8 cellular contexts compared by ENCODE assay signal in the genomic region with DNA sequence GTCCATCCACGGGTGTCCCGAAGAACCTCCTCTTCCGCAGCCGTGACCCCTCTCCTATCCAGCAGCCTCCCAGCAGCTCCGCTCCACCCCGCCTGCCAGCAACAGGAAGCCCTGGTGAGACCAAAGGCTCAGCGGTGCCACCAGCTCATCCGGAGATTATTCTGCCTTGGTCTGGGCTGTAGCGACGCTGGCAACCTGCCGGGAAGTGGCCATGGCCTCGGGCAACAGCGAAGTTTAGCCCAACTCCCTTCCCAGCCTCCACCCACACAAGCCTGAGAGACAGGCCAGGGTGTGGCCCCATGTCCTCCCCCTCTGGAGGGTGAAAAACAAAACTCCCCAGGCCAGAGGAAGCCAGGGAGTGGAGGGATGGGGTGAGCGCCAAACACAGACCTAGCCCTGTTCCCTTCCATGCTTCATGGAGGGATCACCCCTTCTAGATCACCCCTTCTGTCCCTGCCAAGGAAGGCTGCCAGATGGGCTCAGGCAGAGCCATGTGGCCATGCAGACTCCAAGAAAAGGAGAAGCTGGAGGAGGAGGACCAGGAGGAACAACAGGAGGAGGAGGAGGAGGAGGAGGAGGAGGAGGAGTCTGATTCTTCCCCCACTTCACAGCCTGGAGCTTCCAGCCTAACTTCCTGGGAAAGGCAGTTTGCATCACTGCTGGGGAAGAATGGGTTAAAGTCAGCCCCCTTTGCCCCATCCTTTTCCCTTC.
DNase-seq lines count a peak whose midpoint lies in the region; ATAC-seq and TF ChIP-seq lines count a peak whose summit lies in the region.

No MANE protein-coding gene starts in this region.

- peaks cover 22% of the 10 kb centered on the region for H3K36me3 ChIP-seq in brain microvascular endothelial cell (replicated peaks)

- no peak for TF ChIP-seq CTCF in AG04449 (IDR thresholded peaks at IDR 0.05; ENCODE audit: insufficient read depth, low read length, missing control alignments)
- no peak for TF ChIP-seq CTCF in brain microvascular endothelial cell (IDR thresholded peaks at IDR 0.05; ENCODE audit: low read depth, low read length, missing control alignments)

- POLR2A ChIA-PET in AG04449 (lab: Yijun Ruan, JAX), result interaction anchor here (0.7 to 1.2 kb wide), 2 partner anchors 9 to 42 kb away, joined by 3 to 4 read pairs; a partner anchor contains a TSS

- in situ Hi-C loops in brain microvascular endothelial cell (cut with HindIII; ENCODE audit: low pct_ligation_motif_present, low sequenced_read_pairs), result loop anchor here (5.0 kb wide), 1 partner anchor 41 kb away; a partner anchor contains a TSS

- ATAC-seq in GM18867 (IDR thresholded peaks at IDR 0.05; ENCODE audit: unreplicated experiment), result peak; percentile 40

- H3K27me3 ChIP-seq in brain microvascular endothelial cell (replicated peaks), result no peaks in the 10 kb centered on the region

- CTCF ChIA-PET in AG04449 (lab: Yijun Ruan, JAX), result interaction anchor here (0.8 to 6.8 kb wide), 8 partner anchors 12 to 91 kb away, joined by 3 to 84 read pairs (median 6); no protein-coding TSS in a partner anchor

- H3K4me3 ChIP-seq in AG04449 (ENCODE audit: low read depth, low read length) (peak overlapping the region; percentile 77), brain microvascular endothelial cell (ENCODE audit: low read depth, low read length) (peak overlapping the region; percentile 59)

- no peak for DNase-seq in AG04449 (ENCODE audit: low read depth, low spot score)
- peak in 4 of 5 experiments; percentile 17 to 77 (median 40) for DNase-seq in T-helper 2 cell
- no peak for DNase-seq in brain microvascular endothelial cell
- DNase-seq in left kidney (ENCODE audit: low read depth, low spot score), result peak; percentile 28
- DNase-seq in stimulated activated CD8-positive, alpha-beta memory T cell treated with anti-CD3 and anti-CD28 coated beads, Interleukin-4, amount 100 ng/mL, for 24 hours (ENCODE audit: low read depth), result peak; percentile 19
- no peak for DNase-seq in NAMALWA (ENCODE audit: low spot score)
- no peak for DNase-seq in NCI-H526 treated with DMSO at 0.1 percent for 48 hours (lab: John Stamatoyannopoulos, UW)

- no peak overlapping the region for H3K27ac ChIP-seq in brain microvascular endothelial cell

Comparison
In these comparisons a context has a peak if more than half of its experiments do, and no peak if none do; other contexts are left out.
1. DNase-seq: peak in T-helper 2 cell (4 of 5), left kidney (single experiment) and stimulated activated CD8-positive, alpha-beta memory T cell treated with anti-CD3 and anti-CD28 coated beads, Interleukin-4, amount 100 ng/mL, for 24 hours (single experiment); none in AG04449 (single experiment), brain microvascular endothelial cell (single experiment), NAMALWA (single experiment) and NCI-H526 treated with DMSO at 0.1 percent for 48 hours (single experiment).